ENCODE assay signal across 9 cellular contexts in the genomic region with DNA sequence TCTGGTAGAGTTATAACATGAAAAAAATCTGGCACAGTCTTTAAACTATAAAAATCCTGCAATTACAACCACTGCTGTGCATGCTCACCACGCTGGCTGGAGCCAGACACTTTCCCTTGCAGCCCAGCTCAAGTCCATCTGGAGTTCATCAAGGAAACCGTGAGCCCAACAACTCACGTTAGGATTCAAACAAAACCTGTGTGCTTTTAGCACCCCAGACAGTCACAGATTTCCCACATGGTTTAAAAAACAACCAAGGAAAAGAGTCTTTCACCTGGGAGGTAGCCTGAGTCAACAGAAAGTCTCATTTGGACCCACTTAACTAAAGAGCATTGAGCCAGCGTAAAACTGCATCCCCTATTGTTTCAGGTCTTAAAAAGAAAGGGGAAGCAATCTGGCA. TPM values are rescaled to one million over a fixed set of nuclear protein-coding genes. Genes with fewer than 3 reads are reported as not detected.
DNase-seq lines count a peak whose midpoint lies in the region; ATAC-seq, FAIRE-seq and TF ChIP-seq lines count a peak whose summit lies in the region.
"Had no signal": no experiment of that assay in that cellular context is flagged by ENCODE, and none has a peak within 500 bp of the region (broad histone marks: within the 10 kb centered on the region; RNA-seq: fewer than 3 reads in every experiment).

No MANE protein-coding gene starts in this region.

- DNase-seq in AG04449 (ENCODE audit: low read depth, low spot score), result no peak
- peak; percentile 39 for DNase-seq in NCI-H2029 treated with DMSO at 0.1 percent for 48 hours (lab: John Stamatoyannopoulos, UW)
- peak; percentile 59 to 72 (median 64) for DNase-seq in mucosa of descending colon
- no peak for DNase-seq in RCC 7860 (ENCODE audit: low spot score)
- no peak for DNase-seq in activated CD8-positive, alpha-beta T cell treated with anti-CD3 and anti-CD28 coated beads for 36 hours
- no peak for DNase-seq in SKM-1 treated with dmso at 0.1 percent for 144 hours (lab: John Stamatoyannopoulos, UW; ENCODE audit: unreplicated experiment)
- DNase-seq: activated naive CD8-positive, alpha-beta T cell treated with anti-CD3 and anti-CD28 coated beads, Interleukin-2, amount 10 ng/mL, durations not matched to agents 7 days and 5 days had no signal

- H3K9ac ChIP-seq in endocrine pancreas (ENCODE audit: control insufficient read depth, insufficient read depth, low read length), result peak overlapping the region; percentile 19

- POLR2A ChIA-PET in AG04449 (lab: Yijun Ruan, JAX), result interaction anchor here (1.6 kb wide), 1 partner anchor 126 kb away, joined by 3 read pairs; no protein-coding TSS in a partner anchor
- POLR2A ChIA-PET in activated CD8-positive, alpha-beta T cell treated with anti-CD3 and anti-CD28 coated beads for 36 hours (lab: Charles Lee), result no interaction called here

- H3K36me3 Mint-ChIP-seq in activated CD8-positive, alpha-beta T cell treated with anti-CD3 and anti-CD28 coated beads for 36 hours (ENCODE audit: low read depth), result no peaks in the 10 kb centered on the region
- H3K36me3 Mint-ChIP-seq: activated naive CD8-positive, alpha-beta T cell treated with anti-CD3 and anti-CD28 coated beads, Interleukin-2, amount 10 ng/mL, durations not matched to agents 7 days and 5 days had no signal

- no peak overlapping the region for H3K4me3 Mint-ChIP-seq in activated CD8-positive, alpha-beta T cell treated with anti-CD3 and anti-CD28 coated beads for 36 hours
- H3K4me3 Mint-ChIP-seq: activated naive CD8-positive, alpha-beta T cell treated with anti-CD3 and anti-CD28 coated beads, Interleukin-2, amount 10 ng/mL, durations not matched to agents 7 days and 5 days had no signal

- CTCF ChIA-PET in AG04449 (lab: Yijun Ruan, JAX), result interaction anchor here (1.2 kb wide), 1 partner anchor 375 kb away, joined by 4 read pairs; no protein-coding TSS in a partner anchor
- CTCF ChIA-PET in activated CD8-positive, alpha-beta T cell treated with anti-CD3 and anti-CD28 coated beads for 36 hours (lab: Charles Lee), result no interaction called here

- peaks cover 2% of the 10 kb centered on the region for H3K4me1 Mint-ChIP-seq in activated CD8-positive, alpha-beta T cell treated with anti-CD3 and anti-CD28 coated beads for 36 hours (ENCODE audit: low read depth)

- peaks cover 20% of the 10 kb centered on the region for H3K27me3 Mint-ChIP-seq in activated CD8-positive, alpha-beta T cell treated with anti-CD3 and anti-CD28 coated beads for 36 hours

- TF ChIP-seq CTCF in AG04449 (IDR thresholded peaks at IDR 0.05; ENCODE audit: insufficient read depth, low read length, missing control alignments) (no peak), mucosa of descending colon (IDR thresholded peaks at IDR 0.05) (no peak)
- no peak for TF ChIP-seq CTCF in activated CD8-positive, alpha-beta T cell treated with anti-CD3 and anti-CD28 coated beads for 36 hours (IDR thresholded peaks at IDR 0.05)

- no peak for FAIRE-seq in RCC 7860 (lab: Jason Lieb, UNC)

- no peaks in the 10 kb centered on the region for H3K9me3 ChIP-seq in endocrine pancreas (ENCODE audit: control insufficient read depth, low read length)
- no peaks in the 10 kb centered on the region for H3K9me3 ChIP-seq in mucosa of descending colon

- intact Hi-C loops in mucosa of descending colon (cut with DNase I, micrococcal nuclease), result loop anchor here in 1 of 2 donors (10.0 kb wide), 1 partner anchor 169 kb away; no protein-coding TSS in a partner anchor
- intact Hi-C loops in activated CD8-positive, alpha-beta T cell treated with anti-CD3 and anti-CD28 coated beads for 36 hours (cut with micrococcal nuclease), result no loop called here

- H3K36me3 ChIP-seq in endocrine pancreas (ENCODE audit: control insufficient read depth, insufficient read depth, low read length), result no peaks in the 10 kb centered on the region
- H3K36me3 ChIP-seq in mucosa of descending colon (ENCODE audit: low read depth), result peaks cover 7% of the 10 kb centered on the region

- H3K27me3 ChIP-seq in endocrine pancreas (ENCODE audit: control insufficient read depth, insufficient read depth, low read length), result no peaks in the 10 kb centered on the region

- H3K4me3 ChIP-seq in AG04449 (ENCODE audit: low read depth, low read length), result peak overlapping the region; percentile 96
- H3K4me3 ChIP-seq in endocrine pancreas (ENCODE audit: control insufficient read depth, insufficient read depth, low read length), result peak overlapping the region; percentile 86
- H3K4me3 ChIP-seq in mucosa of descending colon, result no peak overlapping the region

- no peaks in the 10 kb centered on the region for H3K9me3 Mint-ChIP-seq in activated CD8-positive, alpha-beta T cell treated with anti-CD3 and anti-CD28 coated beads for 36 hours

- peak; percentile 46 for ATAC-seq in mucosa of descending colon
- ATAC-seq in esophagus mucosa, result no peak
- no peak for ATAC-seq in activated CD8-positive, alpha-beta T cell treated with anti-CD3 and anti-CD28 coated beads for 36 hours

- H3K4me1 ChIP-seq in endocrine pancreas (ENCODE audit: control insufficient read depth, insufficient read depth, low read length) (peaks cover 35% of the 10 kb centered on the region), mucosa of descending colon (ENCODE audit: low read depth) (peaks cover 11% of the 10 kb centered on the region)

- H3K27ac Mint-ChIP-seq in activated CD8-positive, alpha-beta T cell treated with anti-CD3 and anti-CD28 coated beads for 36 hours, result no peak overlapping the region
- H3K27ac Mint-ChIP-seq: activated naive CD8-positive, alpha-beta T cell treated with anti-CD3 and anti-CD28 coated beads, Interleukin-2, amount 10 ng/mL, durations not matched to agents 7 days and 5 days had no signal

RNA-seq across cellular contexts. Expression of a gene that starts 4.7 kb away (rescaled TPM):
- total RNA-seq in mucosa of descending colon (10 to 100 TPM; 65.6 to 95.8 (median 90.0) TPM), esophagus mucosa (28.2 TPM)
- total RNA-seq in activated CD8-positive, alpha-beta T cell treated with anti-CD3 and anti-CD28 coated beads for 36 hours, result not detected
- total RNA-seq: activated naive CD8-positive, alpha-beta T cell treated with anti-CD3 and anti-CD28 coated beads, Interleukin-2, amount 10 ng/mL, durations not matched to agents 7 days and 5 days had no signal

Comparison
In these comparisons a context has a peak if more than half of its experiments do, and no peak if none do; other contexts are left out.
1. DNase-seq: peak in NCI-H2029 treated with DMSO at 0.1 percent for 48 hours (single experiment) and mucosa of descending colon (3 of 3); none in AG04449 (single experiment), RCC 7860 (single experiment), activated CD8-positive, alpha-beta T cell treated with anti-CD3 and anti-CD28 coated beads for 36 hours (single experiment) and SKM-1 treated with dmso at 0.1 percent for 144 hours (single experiment).
2. RNA of a gene that starts 4.7 kb away (total RNA-seq): 65.6 to 95.8 TPM in mucosa of descending colon and 28.2 TPM in esophagus mucosa (single experiment); not detected in activated CD8-positive, alpha-beta T cell treated with anti-CD3 and anti-CD28 coated beads for 36 hours; every median in the first group is over 10 times any median in the second.